ENCODE assay signal across 8 cellular contexts in the genomic region with DNA sequence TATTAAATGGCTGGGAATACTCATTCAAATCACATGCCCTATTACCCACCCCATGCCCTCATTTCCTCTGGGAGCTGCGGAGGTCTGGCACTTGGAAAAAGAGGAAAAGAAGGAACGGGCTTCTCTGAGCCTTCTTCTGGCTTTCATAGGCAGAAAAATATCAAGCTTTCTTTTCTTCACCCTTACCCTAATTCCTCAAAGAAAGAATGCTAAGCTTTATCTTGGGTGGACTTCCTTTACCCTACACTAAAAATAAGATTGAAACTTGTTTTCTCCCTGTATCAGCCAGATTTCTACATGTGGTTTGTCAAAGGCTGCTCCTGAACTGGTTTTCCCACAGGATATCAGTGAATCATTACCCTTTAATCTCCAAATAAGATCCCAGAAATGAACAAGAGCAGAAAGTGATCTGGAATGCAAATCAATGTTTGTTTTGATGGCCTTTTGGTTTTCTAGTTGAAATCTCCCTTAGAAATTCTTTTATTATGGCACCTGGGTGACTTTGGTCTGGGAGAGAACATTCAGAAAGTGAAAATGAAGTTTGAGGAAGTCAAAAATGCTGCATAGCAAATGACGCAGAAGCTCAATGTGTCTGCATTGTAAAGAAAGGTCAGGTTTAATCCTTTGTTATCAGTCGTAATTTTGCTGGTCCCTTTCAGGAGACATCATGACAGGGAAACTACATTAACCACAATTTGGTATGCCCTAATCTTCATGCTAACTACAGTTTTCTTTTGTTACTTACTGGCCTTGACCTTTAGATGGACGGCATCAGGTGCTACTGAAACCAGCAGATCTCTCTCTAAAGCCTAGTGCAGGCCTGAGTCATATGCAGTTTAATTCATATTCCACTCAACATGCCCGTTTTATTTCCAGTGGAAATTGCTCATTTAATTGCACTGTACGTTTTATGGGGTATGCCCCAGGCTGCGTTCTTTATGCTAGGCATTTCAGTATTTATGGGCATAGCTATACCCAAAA. TPM values are rescaled to one million over a fixed set of nuclear protein-coding genes. Genes with fewer than 3 reads are reported as not detected.
DNase-seq lines count a peak whose midpoint lies in the region; ATAC-seq and TF ChIP-seq lines count a peak whose summit lies in the region.

No MANE protein-coding gene starts in this region.

- H4K5ac ChIP-seq in mesendoderm (ENCODE audit: low read length), result no peak overlapping the region

- H4K20me1 ChIP-seq in OCI-LY1 (ENCODE audit: insufficient read depth, low read length), result no peaks in the 10 kb centered on the region

- H3K4me1 ChIP-seq in OCI-LY1 (ENCODE audit: insufficient read depth, low read length, severe bottlenecking) (peaks cover 34% of the 10 kb centered on the region), colonic mucosa (peaks cover 3% of the 10 kb centered on the region), mesendoderm (ENCODE audit: control insufficient read depth, low read depth, low read length) (peaks cover 6% of the 10 kb centered on the region), uterus (peaks cover 0 to 7% of the 10 kb centered on the region in 2 donors)

- H3K36me3 ChIP-seq in OCI-LY1 (ENCODE audit: insufficient read depth, low read length) (no peaks in the 10 kb centered on the region), colonic mucosa (no peaks in the 10 kb centered on the region), mesendoderm (ENCODE audit: control insufficient read depth, insufficient read depth, low read length) (no peaks in the 10 kb centered on the region), uterus (no peaks in the 10 kb centered on the region)

- H3K9ac ChIP-seq in OCI-LY1 (ENCODE audit: low read length) (peak overlapping the region; percentile 60), colonic mucosa (ENCODE audit: low read depth in 2 of 2, low read length in 2 of 2) (peak overlapping the region; percentile 29 to 66), mesendoderm (ENCODE audit: low read length) (no peak overlapping the region)

- no peak overlapping the region for H2BK5ac ChIP-seq in mesendoderm (ENCODE audit: low read length)

- intact Hi-C loops in colonic mucosa (cut with DNase I) (loop anchor here (2.0 to 10.0 kb wide), 5 partner anchors 36 to 449 kb away; a partner anchor contains a TSS), uterus (cut with DNase I; ENCODE audit: low total_unique reads) (no loop called here)

- TF ChIP-seq CTCF in OCI-LY1 (IDR thresholded peaks at IDR 0.05; ENCODE audit: low read length) (no peak), colonic mucosa (IDR thresholded peaks at IDR 0.05) (no peak), uterus (IDR thresholded peaks at IDR 0.05) (no peak)

- no peak for TF ChIP-seq POLR2A in uterus (IDR thresholded peaks at IDR 0.05)

- H2AFZ ChIP-seq in OCI-LY1 (ENCODE audit: low read length), result peak overlapping the region; percentile 95

- peak; percentile 45 to 51 for DNase-seq in AML-193 (lab: John Stamatoyannopoulos, UW)
- peak; percentile 50 for DNase-seq in colonic mucosa
- peak; percentile 32 for DNase-seq in mesendoderm
- no peak for DNase-seq in uterus
- DNase-seq in NCI-H1930 (lab: John Stamatoyannopoulos, UW), result no peak

- no peak overlapping the region for H3K23ac ChIP-seq in mesendoderm (ENCODE audit: low read length)

- H2BK15ac ChIP-seq in mesendoderm (replicated peaks; ENCODE audit: low read depth), result no peak overlapping the region

- no peak overlapping the region for H4K8ac ChIP-seq in mesendoderm (ENCODE audit: low read depth, low read length)

- peak overlapping the region; percentile 68 for H3K18ac ChIP-seq in mesendoderm (ENCODE audit: low read length)

- H3K4me2 ChIP-seq in OCI-LY1 (ENCODE audit: low read length) (peak overlapping the region; percentile 84), mesendoderm (ENCODE audit: low read length) (no peak overlapping the region)

- no peaks in the 10 kb centered on the region for H3K27me3 ChIP-seq in OCI-LY1 (ENCODE audit: insufficient read depth, low read length)
- no peaks in the 10 kb centered on the region for H3K27me3 ChIP-seq in colonic mucosa
- no peaks in the 10 kb centered on the region for H3K27me3 ChIP-seq in mesendoderm (ENCODE audit: insufficient read depth, low read length, poor library complexity)
- no peaks in the 10 kb centered on the region for H3K27me3 ChIP-seq in uterus

- H3K4ac ChIP-seq in mesendoderm (ENCODE audit: low read depth, low read length), result no peak overlapping the region

- ATAC-seq in GM18520 (IDR thresholded peaks at IDR 0.05; ENCODE audit: unreplicated experiment), result peak; percentile 34
- ATAC-seq in HG02973 (IDR thresholded peaks at IDR 0.05; ENCODE audit: unreplicated experiment), result peak; percentile 42

- peak overlapping the region; percentile 67 for H2BK120ac ChIP-seq in mesendoderm (ENCODE audit: low read depth, low read length)

- H3K56ac ChIP-seq in mesendoderm (ENCODE audit: low read length), result peak overlapping the region; percentile 19

- H3K79me2 ChIP-seq in OCI-LY1 (ENCODE audit: insufficient read depth, low read length) (no peaks in the 10 kb centered on the region), mesendoderm (ENCODE audit: control insufficient read depth, insufficient read depth, low read length) (no peaks in the 10 kb centered on the region)

- no peaks in the 10 kb centered on the region for H3K9me2 ChIP-seq in OCI-LY1 (ENCODE audit: low read depth, low read length)

- H2AK5ac ChIP-seq in mesendoderm (ENCODE audit: low read length), result no peak overlapping the region

- H3K27ac ChIP-seq in OCI-LY1 (ENCODE audit: low read depth, low read length, poor library complexity, severe bottlenecking), result peak overlapping the region; percentile 54
- peak overlapping the region; percentile 85 for H3K27ac ChIP-seq in colonic mucosa
- no peak overlapping the region for H3K27ac ChIP-seq in mesendoderm (ENCODE audit: low read depth, low read length)
- H3K27ac ChIP-seq in uterus, result peak overlapping the region; percentile 89 to 91

- H3K9me3 ChIP-seq in OCI-LY1 (ENCODE audit: low read length), result no peaks in the 10 kb centered on the region
- H3K9me3 ChIP-seq in colonic mucosa, result no peaks in the 10 kb centered on the region
- no peaks in the 10 kb centered on the region for H3K9me3 ChIP-seq in uterus

- H3F3A ChIP-seq in OCI-LY1 (ENCODE audit: insufficient read depth, low read length), result no peaks in the 10 kb centered on the region

- H3K4me3 ChIP-seq in OCI-LY1 (ENCODE audit: low read depth, low read length, poor library complexity, severe bottlenecking) (peak overlapping the region; percentile 31), colonic mucosa (peak overlapping the region; percentile 8), mesendoderm (ENCODE audit: low read length) (no peak overlapping the region), uterus (peak overlapping the region in 1 of 2 donors; percentile 26)

- no CpG with 5 or more reads among the region's 8 CpGs for WGBS in mesendoderm (ENCODE audit: extremely low coverage, insufficient coverage, low lambda C conversion rate)

- no peaks in the 10 kb centered on the region for H3K79me1 ChIP-seq in mesendoderm (ENCODE audit: low read length)

RNA-seq across cellular contexts. Expression of a gene that starts 46.6 kb away (rescaled TPM):
- total RNA-seq in colonic mucosa (100 to 1,000 TPM; 147 to 278 TPM), uterus (100 to 1,000 TPM in 2 of 4 donors, 10 to 100 TPM in 2; 56.4 to 256 (median 107) TPM)
- polyA plus RNA-seq in mesendoderm (2013, experiment 1 of 2), result 641 TPM
- polyA plus RNA-seq in mesendoderm (2013, experiment 2 of 2), result 604 TPM

Comparison
In these comparisons a context has a peak if more than half of its experiments do, and no peak if none do; other contexts are left out.
1. DNase-seq: peak in AML-193 (2 of 2), colonic mucosa (single experiment) and mesendoderm (single experiment); none in uterus (0 of 2) and NCI-H1930 (0 of 2).